Comparison of ENCODE assay signal across 21 cellular contexts in the genomic region with DNA sequence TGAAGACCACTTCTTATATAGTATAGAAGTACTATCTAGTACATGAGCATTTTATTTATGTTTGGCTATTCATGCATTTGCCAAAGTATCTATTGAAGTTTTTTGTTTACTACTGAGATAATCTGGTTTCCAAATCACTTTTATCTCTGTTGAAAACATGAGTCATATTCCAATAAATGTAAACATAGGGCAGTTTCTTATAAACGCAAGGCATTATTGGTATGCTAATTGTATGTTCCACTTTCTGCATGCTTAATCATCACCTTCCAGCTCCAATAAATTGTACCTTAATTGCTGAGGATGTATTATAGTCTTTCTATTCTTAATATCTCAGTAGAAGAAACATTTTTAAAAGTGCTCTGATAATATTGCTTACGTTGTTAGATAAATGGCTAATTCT. TPM values are rescaled to one million over a fixed set of nuclear protein-coding genes. Genes with fewer than 3 reads are reported as not detected.
DNase-seq lines count a peak whose midpoint lies in the region; ATAC-seq, FAIRE-seq and TF ChIP-seq lines count a peak whose summit lies in the region.
"Had no signal": no experiment of that assay in that cellular context is flagged by ENCODE, and none has a peak within 500 bp of the region (broad histone marks: within the 10 kb centered on the region; RNA-seq: fewer than 3 reads in every experiment).

No MANE protein-coding gene starts in this region.

- H3K27me3 ChIP-seq in smooth muscle cell (ENCODE audit: low read depth): no peaks in the 10 kb centered on the region

- TF ChIP-seq EP300 in A549 (IDR thresholded peaks at IDR 0.05): no peak

- no peaks in the 10 kb centered on the region for H3K4me1 ChIP-seq in A549
- no peaks in the 10 kb centered on the region for H3K4me1 ChIP-seq in smooth muscle cell (ENCODE audit: low read depth)

- H3K27ac ChIP-seq in A549 (no peak overlapping the region), smooth muscle cell (ENCODE audit: low read depth) (no peak overlapping the region)
- H3K27ac ChIP-seq: KMS-11 had no signal

- no peak for FAIRE-seq in A549 (lab: Jason Lieb, UNC)
- FAIRE-seq: A204.1 had no signal

- H3K4me2 ChIP-seq in A549 (no peak overlapping the region), smooth muscle cell (no peak overlapping the region)
- H3K4me2 ChIP-seq: GM23338, KMS-11 had no signal

- H2AFZ ChIP-seq in smooth muscle cell (ENCODE audit: low read depth): no peak overlapping the region
- H2AFZ ChIP-seq: GM23338 had no signal

- no peaks in the 10 kb centered on the region for H4K20me1 ChIP-seq in smooth muscle cell (ENCODE audit: low read depth)

- 35% methylated on average over 2 of the region's 2 CpGs for WGBS in A549 (ENCODE audit: missing lambda C conversion rate)
- 38% methylated on average over 2 of the region's 2 CpGs for WGBS in smooth muscle cell (ENCODE audit: low lambda C conversion rate)

- DNase-seq in A549 (ENCODE audit: low read depth in 1 of 2, low spot score in 1 of 2) (no peak), ELR (ENCODE audit: low read depth) (peak; percentile 53), SW480 (ENCODE audit: low spot score) (peak; percentile 3), iris pigment epithelial cell (ENCODE audit: low read depth) (peak; percentile 49), HuH-7.5 (ENCODE audit: low spot score) (no peak), NCI-H524 treated with DMSO at 0.1 percent for 48 hours (lab: John Stamatoyannopoulos, UW) (no peak), smooth muscle cell (lab: John Stamatoyannopoulos, UW; ENCODE audit: unreplicated experiment) (no peak), SIG-M5 (lab: John Stamatoyannopoulos, UW) (no peak)
- DNase-seq: DMS79 treated with DMSO at 0.1 percent for 48 hours, GF-D8, HFFc6, MM.1S, NCI-H1105, NCI-H187, NCI-H2171, NCI-H446 treated with DMSO at 0.1 percent for 48 hours, NCI-H774, SHP77 treated with DMSO at 0.1 percent for 48 hours had no signal

- H3F3A ChIP-seq in smooth muscle cell (ENCODE audit: low read depth): no peaks in the 10 kb centered on the region

- no peak for TF ChIP-seq POLR2A in A549 (IDR thresholded peaks at IDR 0.05; ENCODE audit: low read length)

- POLR2A ChIA-PET in A549 (lab: Yijun Ruan, JAX): no interaction called here

- TF ChIP-seq RAD21 in A549 (conservative IDR thresholded peaks at IDR 0.05 in 1 of 2, IDR thresholded peaks at IDR 0.05 in 1 of 2): no peak

- no peaks in the 10 kb centered on the region for H3K36me3 ChIP-seq in smooth muscle cell (ENCODE audit: low read depth)

- no peaks in the 10 kb centered on the region for H3K9me3 ChIP-seq in A549
- H3K9me3 ChIP-seq in smooth muscle cell (replicated peaks; ENCODE audit: low read depth): no peaks in the 10 kb centered on the region

- no peak for ATAC-seq in A549
- ATAC-seq: GM23338 had no signal

- TF ChIP-seq CTCF in A549 (IDR thresholded peaks at IDR 0.05) (no peak), smooth muscle cell (IDR thresholded peaks at IDR 0.05; ENCODE audit: borderline replicate concordance, insufficient read depth, poor library complexity, severe bottlenecking) (no peak)

- no peak overlapping the region for H3K9ac ChIP-seq in smooth muscle cell (ENCODE audit: low read depth)
- H3K9ac ChIP-seq: KMS-11 had no signal

- H3K79me2 ChIP-seq in smooth muscle cell (ENCODE audit: low read depth): no peaks in the 10 kb centered on the region

- no peak overlapping the region for H3K4me3 ChIP-seq in A549
- H3K4me3 ChIP-seq in smooth muscle cell: no peak overlapping the region
- H3K4me3 ChIP-seq: GM23338 had no signal

- CTCF ChIA-PET in A549 (lab: Yijun Ruan, JAX): interaction anchor here (0.8 to 1.7 kb wide), 4 partner anchors 17 to 370 kb away, joined by 3 read pairs; a partner anchor contains a TSS

TF ChIP-seq in A549, 52 proteins besides CTCF, POLR2A, EP300 and RAD21:
- TF ChIP-seq HOXB5 (CRISPR knock-in tag; IDR thresholded peaks at IDR 0.05): no peak
- no peak for TF ChIP-seq FOSL2 (IDR thresholded peaks at IDR 0.05)
- TF ChIP-seq FOSL2 (CRISPR knock-in tag; IDR thresholded peaks at IDR 0.05): 0 out of 2 replicates have a peak, but pooled peaks have one; percentile 24
TF ChIP-seq in A549: peak in this region for 1.

RNA-seq across cellular contexts. Expression of a gene that starts 17.0 kb away (rescaled TPM):
- polyA plus RNA-seq in A549 (2011; rRNA removed) (1.4 and 1.7 TPM in 2 replicates), A549 (2017; fragmentation: RNase III; extraction: RNeasy Plus Mini Kit Qiagen cat#74134 plus additional on column Dnase treatment) (2.1 to 4.1 TPM (median 2.5 TPM) in 3 replicates), smooth muscle cell (5.4 and 7.1 TPM in 2 replicates)
- 0.13 and 0.23 TPM in 2 replicates for polyA plus RNA-seq in A549 (2012; cell fraction: cytosol; rRNA removed)
- polyA plus RNA-seq in A549 (2012; cell fraction: nucleus; rRNA removed): 0.20 and 0.62 TPM in 2 replicates
- 1.3 and 2.0 TPM in 2 replicates for polyA minus RNA-seq in A549 (2011; rRNA and poly(A)+ RNA removed)
- total RNA-seq in smooth muscle cell: 16.3 and 20.0 TPM in 2 replicates

Comparison
In these comparisons a context has a peak if more than half of its experiments do, and no peak if none do; other contexts are left out.
1. DNase-seq: peak in ELR (single experiment), SW480 (single experiment) and iris pigment epithelial cell (single experiment); none in A549 (0 of 2), HuH-7.5 (single experiment), NCI-H524 treated with DMSO at 0.1 percent for 48 hours (single experiment), smooth muscle cell (single experiment) and SIG-M5 (single experiment).